ENCODE assay signal across 43 cellular contexts in the genomic region with DNA sequence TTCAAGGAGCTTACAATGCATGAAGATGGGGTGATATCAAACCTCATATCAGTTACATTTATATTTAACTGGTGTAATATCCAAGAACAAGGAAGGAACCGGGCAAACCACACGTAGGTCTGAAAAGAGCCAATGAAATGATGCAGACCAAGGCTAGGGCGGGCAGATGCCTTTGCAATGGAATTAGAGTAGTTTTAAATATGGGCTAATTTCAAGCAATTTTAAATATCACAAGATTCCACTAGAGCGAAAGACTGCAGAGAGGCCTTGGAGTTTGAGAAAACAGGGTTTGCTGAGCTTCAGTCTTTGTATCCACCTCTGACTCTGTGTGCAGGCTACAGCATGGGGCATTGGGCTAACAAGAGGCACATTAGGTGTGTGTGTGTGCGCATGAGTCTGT. TPM values are rescaled to one million over a fixed set of nuclear protein-coding genes. Genes with fewer than 3 reads are reported as not detected.
"Had no signal": no experiment of that assay in that cellular context is flagged by ENCODE, and none has a peak within 500 bp of the region (broad histone marks: within the 10 kb centered on the region; RNA-seq: fewer than 3 reads in every experiment).

No MANE protein-coding gene starts in this region.

- H3K27ac ChIP-seq: adrenal gland, ascending aorta, breast epithelium, cardiac muscle cell, epithelial cell of prostate, esophagus squamous epithelium, gastroesophageal sphincter, WERI-Rb-1 had no signal

- H3K27me3 ChIP-seq: adrenal gland, ascending aorta, breast epithelium, cardiac muscle cell, esophagus squamous epithelium had no signal

- H3K36me3 Mint-ChIP-seq: activated CD4-positive, alpha-beta memory T cell treated with anti-CD3 and anti-CD28 coated beads for 36 hours; activated CD8-positive, alpha-beta memory T cell treated with anti-CD3 and anti-CD28 coated beads, Interleukin-2, amount 10 ng/mL, durations not matched to agents 7 days and 5 days; activated naive CD8-positive, alpha-beta T cell treated with anti-CD3 and anti-CD28 coated beads for 36 hours had no signal

- H3K4me3 ChIP-seq: adrenal gland, ascending aorta, breast epithelium, cardiac muscle cell, esophagus squamous epithelium, gastroesophageal sphincter had no signal

- H3K36me3 ChIP-seq: adrenal gland, ascending aorta, breast epithelium, cardiac muscle cell, esophagus squamous epithelium, gastroesophageal sphincter, WERI-Rb-1 had no signal

- H3K4me3 Mint-ChIP-seq: activated B cell treated with CpG ODN at 0.5 μM for 24 hours; activated CD4-positive, alpha-beta memory T cell treated with anti-CD3 and anti-CD28 coated beads for 36 hours; activated CD4-positive, alpha-beta T cell treated with anti-CD3 and anti-CD28 coated beads for 36 hours; activated CD4-positive, alpha-beta T cell treated with anti-CD3 and anti-CD28 coated beads, Interleukin-2, amount 10 ng/mL, durations not matched to agents 24 days and 14 days; activated CD8-positive, alpha-beta memory T cell treated with anti-CD3 and anti-CD28 coated beads, Interleukin-2, amount 10 ng/mL, durations not matched to agents 7 days and 5 days; activated CD8-positive, alpha-beta T cell treated with anti-CD3 and anti-CD28 coated beads, Interleukin-2, amount 10 ng/mL, durations not matched to agents 7 days and 5 days; activated naive CD4-positive, alpha-beta T cell treated with anti-CD3 and anti-CD28 coated beads for 36 hours; activated naive CD4-positive, alpha-beta T cell treated with anti-CD3 and anti-CD28 coated beads, Interleukin-2, amount 50 U/mL, for 24 hours; activated naive CD8-positive, alpha-beta T cell treated with anti-CD3 and anti-CD28 coated beads for 36 hours; activated naive CD8-positive, alpha-beta T cell treated with anti-CD3 and anti-CD28 coated beads, Interleukin-2, amount 50 U/mL, for 24 hours; activated T-helper 1 cell treated with anti-CD3 and anti-CD28 coated beads, Interleukin-12 subunit alpha, Interleukin-12 subunit beta, Interleukin-2, Interleukin-4 antibody, amounts not matched to agents 30 ng/mL and 10 ng/mL and 1 ng/mL, durations not matched to agents 14 hours and 24 hours and 36 hours; brain; T-helper 17 cell; T-helper 2 cell treated with Interferon-gamma antibody and Interleukin-4, amounts not matched to agents 5 μg/mL and 100 μg/mL, for 36 hours had no signal

- FAIRE-seq: endometrium, endothelial cell of umbilical vein had no signal

- ATAC-seq: activated CD4-positive, alpha-beta T cell treated with anti-CD3 and anti-CD28 coated beads for 36 hours; activated CD8-positive, alpha-beta memory T cell treated with anti-CD3 and anti-CD28 coated beads, Interleukin-2, amount 10 ng/mL, durations not matched to agents 7 days and 5 days; activated CD8-positive, alpha-beta T cell treated with anti-CD3 and anti-CD28 coated beads, Interleukin-2, amount 10 ng/mL, durations not matched to agents 7 days and 5 days; activated naive CD8-positive, alpha-beta T cell treated with anti-CD3 and anti-CD28 coated beads, Interleukin-2, amount 50 U/mL, for 24 hours; gastroesophageal sphincter; T-helper 17 cell had no signal

- H3K9me3 ChIP-seq: adrenal gland, ascending aorta, esophagus squamous epithelium had no signal

- H3K27ac Mint-ChIP-seq: activated B cell treated with CpG ODN at 0.5 μM for 24 hours; activated CD4-positive, alpha-beta memory T cell treated with anti-CD3 and anti-CD28 coated beads for 36 hours; activated CD4-positive, alpha-beta T cell treated with anti-CD3 and anti-CD28 coated beads for 36 hours; activated CD4-positive, alpha-beta T cell treated with anti-CD3 and anti-CD28 coated beads, Interleukin-2, amount 10 ng/mL, durations not matched to agents 24 days and 14 days; activated CD8-positive, alpha-beta memory T cell treated with anti-CD3 and anti-CD28 coated beads, Interleukin-2, amount 10 ng/mL, durations not matched to agents 7 days and 5 days; activated CD8-positive, alpha-beta T cell treated with anti-CD3 and anti-CD28 coated beads, Interleukin-2, amount 10 ng/mL, durations not matched to agents 7 days and 5 days; activated naive CD4-positive, alpha-beta T cell treated with anti-CD3 and anti-CD28 coated beads for 36 hours; activated naive CD4-positive, alpha-beta T cell treated with anti-CD3 and anti-CD28 coated beads, Interleukin-2, amount 50 U/mL, for 24 hours; activated naive CD8-positive, alpha-beta T cell treated with anti-CD3 and anti-CD28 coated beads for 36 hours; activated naive CD8-positive, alpha-beta T cell treated with anti-CD3 and anti-CD28 coated beads, Interleukin-2, amount 50 U/mL, for 24 hours; activated T-helper 1 cell treated with anti-CD3 and anti-CD28 coated beads, Interleukin-12 subunit alpha, Interleukin-12 subunit beta, Interleukin-2, Interleukin-4 antibody, amounts not matched to agents 30 ng/mL and 10 ng/mL and 1 ng/mL, durations not matched to agents 14 hours and 24 hours and 36 hours; activated T-helper 2 cell treated with anti-CD3 and anti-CD28 coated beads, Interferon-gamma antibody, Interleukin-2, Interleukin-4, amounts not matched to agents 10 μg/mL and 5 μg/mL and 100 μg/mL, durations not matched to agents 14 hours and 24 hours and 36 hours; T-helper 17 cell; T-helper 2 cell treated with Interferon-gamma antibody and Interleukin-4, amounts not matched to agents 5 μg/mL and 100 μg/mL, for 36 hours had no signal

- H3K9me3 Mint-ChIP-seq: activated CD4-positive, alpha-beta T cell treated with anti-CD3 and anti-CD28 coated beads, Interleukin-2, amount 10 ng/mL, durations not matched to agents 24 days and 14 days; activated naive CD8-positive, alpha-beta T cell treated with anti-CD3 and anti-CD28 coated beads, Interleukin-2, amount 50 U/mL, for 24 hours had no signal

- H3K4me1 Mint-ChIP-seq: activated B cell treated with CpG ODN at 0.5 μM for 24 hours; activated CD4-positive, alpha-beta T cell treated with anti-CD3 and anti-CD28 coated beads for 36 hours; activated CD4-positive, alpha-beta T cell treated with anti-CD3 and anti-CD28 coated beads, Interleukin-2, amount 10 ng/mL, durations not matched to agents 24 days and 14 days; activated CD8-positive, alpha-beta memory T cell treated with anti-CD3 and anti-CD28 coated beads, Interleukin-2, amount 10 ng/mL, durations not matched to agents 7 days and 5 days; activated naive CD4-positive, alpha-beta T cell treated with anti-CD3 and anti-CD28 coated beads, Interleukin-2, amount 50 U/mL, for 24 hours; activated naive CD8-positive, alpha-beta T cell treated with anti-CD3 and anti-CD28 coated beads for 36 hours; activated naive CD8-positive, alpha-beta T cell treated with anti-CD3 and anti-CD28 coated beads, Interleukin-2, amount 50 U/mL, for 24 hours; T-helper 17 cell had no signal

- DNase-seq: activated B cell treated with CpG ODN at 0.5 μM for 24 hours; activated CD4-positive, alpha-beta memory T cell treated with anti-CD3 and anti-CD28 coated beads for 36 hours; activated CD4-positive, alpha-beta T cell treated with anti-CD3 and anti-CD28 coated beads for 36 hours; activated CD4-positive, alpha-beta T cell treated with anti-CD3 and anti-CD28 coated beads, Interleukin-2, amount 10 ng/mL, durations not matched to agents 24 days and 14 days; activated CD4-positive, CD25-positive, alpha-beta regulatory T cell treated with anti-CD3 and anti-CD28 coated beads, Interleukin-2, amount 50 U/mL, for 72 hours; activated CD8-positive, alpha-beta memory T cell treated with anti-CD3 and anti-CD28 coated beads, Interleukin-2, amount 10 ng/mL, durations not matched to agents 7 days and 5 days; activated CD8-positive, alpha-beta memory T cell treated with anti-CD3 and anti-CD28 coated beads, Interleukin-2, amount 50 U/mL, for 4 hours; activated CD8-positive, alpha-beta T cell treated with anti-CD3 and anti-CD28 coated beads, Interleukin-2, amount 10 ng/mL, durations not matched to agents 7 days and 5 days; activated effector memory CD4-positive, alpha-beta T cell treated with anti-CD3 and anti-CD28 coated beads, Interleukin-2, amount 50 U/mL, for 16 hours; activated naive CD4-positive, alpha-beta T cell treated with anti-CD3 and anti-CD28 coated beads for 36 hours; activated naive CD8-positive, alpha-beta T cell treated with anti-CD3 and anti-CD28 coated beads for 36 hours; activated naive CD8-positive, alpha-beta T cell treated with anti-CD3 and anti-CD28 coated beads, Interleukin-2, amount 50 U/mL, for 24 hours; activated T-cell treated with anti-CD3 and anti-CD28 coated beads, Interleukin-2, amount 50 U/mL, for 1 hour; activated T-cell treated with anti-CD3 and anti-CD28 coated beads, Interleukin-2, amount 50 U/mL, for 48 hours; amygdala; central memory CD4-positive, alpha-beta T cell; cerebellar nuclear complex; cortex of kidney; dermis blood vessel endothelial cell; effector CD8-positive, alpha-beta T cell; esophagus squamous epithelium; foreskin melanocyte; T-helper 1 cell; T-helper 17 cell; T1000; WERI-Rb-1 had no signal

- H3K27me3 Mint-ChIP-seq: activated B cell treated with CpG ODN at 0.5 μM for 24 hours; activated CD4-positive, alpha-beta memory T cell treated with anti-CD3 and anti-CD28 coated beads for 36 hours; activated CD4-positive, alpha-beta T cell treated with anti-CD3 and anti-CD28 coated beads for 36 hours; activated CD4-positive, alpha-beta T cell treated with anti-CD3 and anti-CD28 coated beads, Interleukin-2, amount 10 ng/mL, durations not matched to agents 24 days and 14 days; activated CD8-positive, alpha-beta memory T cell treated with anti-CD3 and anti-CD28 coated beads, Interleukin-2, amount 10 ng/mL, durations not matched to agents 7 days and 5 days; activated naive CD8-positive, alpha-beta T cell treated with anti-CD3 and anti-CD28 coated beads for 36 hours; activated naive CD8-positive, alpha-beta T cell treated with anti-CD3 and anti-CD28 coated beads, Interleukin-2, amount 50 U/mL, for 24 hours; T-helper 17 cell had no signal

- H3K4me1 ChIP-seq: adrenal gland, ascending aorta, breast epithelium, esophagus squamous epithelium, gastroesophageal sphincter had no signal

RNA-seq across cellular contexts. Expression of a gene that starts 53.9 kb away (rescaled TPM):
- total RNA-seq: activated B cell treated with CpG ODN at 0.5 μM for 24 hours; activated CD4-positive, alpha-beta memory T cell treated with anti-CD3 and anti-CD28 coated beads for 36 hours; activated CD4-positive, alpha-beta T cell treated with anti-CD3 and anti-CD28 coated beads for 36 hours; activated CD4-positive, alpha-beta T cell treated with anti-CD3 and anti-CD28 coated beads, Interleukin-2, amount 10 ng/mL, durations not matched to agents 24 days and 14 days; activated CD8-positive, alpha-beta memory T cell treated with anti-CD3 and anti-CD28 coated beads for 36 hours; activated CD8-positive, alpha-beta memory T cell treated with anti-CD3 and anti-CD28 coated beads, Interleukin-2, amount 10 ng/mL, durations not matched to agents 7 days and 5 days; activated CD8-positive, alpha-beta T cell treated with anti-CD3 and anti-CD28 coated beads, Interleukin-2, amount 10 ng/mL, durations not matched to agents 7 days and 5 days; activated naive CD4-positive, alpha-beta T cell treated with anti-CD3 and anti-CD28 coated beads for 36 hours; activated naive CD8-positive, alpha-beta T cell treated with anti-CD3 and anti-CD28 coated beads for 36 hours; activated T-helper 1 cell treated with anti-CD3 and anti-CD28 coated beads, Interleukin-12 subunit alpha, Interleukin-12 subunit beta, Interleukin-2, Interleukin-4 antibody, amounts not matched to agents 30 ng/mL and 10 ng/mL and 1 ng/mL, durations not matched to agents 14 hours and 24 hours and 36 hours; activated T-helper 2 cell treated with anti-CD3 and anti-CD28 coated beads, Interferon-gamma antibody, Interleukin-2, Interleukin-4, amounts not matched to agents 10 μg/mL and 5 μg/mL and 100 μg/mL, durations not matched to agents 14 hours and 24 hours and 36 hours; ascending aorta; dermis blood vessel endothelial cell; endothelial cell of umbilical vein; fibroblast of villous mesenchyme; glomerular endothelial cell; T-helper 17 cell had no signal
- polyA plus RNA-seq: endothelial cell of umbilical vein, fibroblast of lung had no signal
